In genomic region chr3:30632065-30632464, GRCh38 we compare ENCODE assay signal across 10 cellular contexts. TPM values are rescaled to one million over a fixed set of nuclear protein-coding genes. Genes with fewer than 3 reads are reported as not detected.
DNase-seq lines count a peak whose midpoint lies in the region; ATAC-seq and TF ChIP-seq lines count a peak whose summit lies in the region.
"Had no signal": no experiment of that assay in that cellular context is flagged by ENCODE, and none has a peak within 500 bp of the region (broad histone marks: within the 10 kb centered on the region; RNA-seq: fewer than 3 reads in every experiment).

No MANE protein-coding gene starts in this region.

- H3K27me3 Mint-ChIP-seq in activated naive CD4-positive, alpha-beta T cell treated with anti-CD3 and anti-CD28 coated beads, Interleukin-2, amount 50 U/mL, for 24 hours = no peaks in the 10 kb centered on the region
- H3K27me3 Mint-ChIP-seq in activated T-helper 1 cell treated with anti-CD3 and anti-CD28 coated beads, Interleukin-12 subunit alpha, Interleukin-12 subunit beta, Interleukin-2, Interleukin-4 antibody, amounts not matched to agents 30 ng/mL and 10 ng/mL and 1 ng/mL, durations not matched to agents 14 hours and 24 hours and 36 hours (ENCODE audit: insufficient read depth) = no peaks in the 10 kb centered on the region

- H3K4me1 ChIP-seq in upper lobe of left lung = peaks cover 84 to 92% (median 88%) of the 10 kb centered on the region in 4 donors

- peak overlapping the region; percentile 82 for H3K4me3 Mint-ChIP-seq in activated naive CD4-positive, alpha-beta T cell treated with anti-CD3 and anti-CD28 coated beads, Interleukin-2, amount 50 U/mL, for 24 hours
- peak overlapping the region; percentile 84 for H3K4me3 Mint-ChIP-seq in activated T-helper 1 cell treated with anti-CD3 and anti-CD28 coated beads, Interleukin-12 subunit alpha, Interleukin-12 subunit beta, Interleukin-2, Interleukin-4 antibody, amounts not matched to agents 30 ng/mL and 10 ng/mL and 1 ng/mL, durations not matched to agents 14 hours and 24 hours and 36 hours

- no peak overlapping the region for H3K4me3 ChIP-seq in upper lobe of left lung
- H3K4me3 ChIP-seq: coronary artery had no signal

- no peak for TF ChIP-seq POLR2A in upper lobe of left lung (IDR thresholded peaks at IDR 0.05)

- peaks cover 43% of the 10 kb centered on the region for H3K36me3 Mint-ChIP-seq in activated naive CD4-positive, alpha-beta T cell treated with anti-CD3 and anti-CD28 coated beads, Interleukin-2, amount 50 U/mL, for 24 hours
- H3K36me3 Mint-ChIP-seq in activated T-helper 1 cell treated with anti-CD3 and anti-CD28 coated beads, Interleukin-12 subunit alpha, Interleukin-12 subunit beta, Interleukin-2, Interleukin-4 antibody, amounts not matched to agents 30 ng/mL and 10 ng/mL and 1 ng/mL, durations not matched to agents 14 hours and 24 hours and 36 hours (ENCODE audit: low read depth) = peaks cover 48% of the 10 kb centered on the region

- H3K4me1 Mint-ChIP-seq in activated naive CD4-positive, alpha-beta T cell treated with anti-CD3 and anti-CD28 coated beads, Interleukin-2, amount 50 U/mL, for 24 hours = peaks cover 89% of the 10 kb centered on the region
- peaks cover 91% of the 10 kb centered on the region for H3K4me1 Mint-ChIP-seq in activated T-helper 1 cell treated with anti-CD3 and anti-CD28 coated beads, Interleukin-12 subunit alpha, Interleukin-12 subunit beta, Interleukin-2, Interleukin-4 antibody, amounts not matched to agents 30 ng/mL and 10 ng/mL and 1 ng/mL, durations not matched to agents 14 hours and 24 hours and 36 hours (ENCODE audit: low read depth)

- H3K27ac Mint-ChIP-seq in activated naive CD4-positive, alpha-beta T cell treated with anti-CD3 and anti-CD28 coated beads, Interleukin-2, amount 50 U/mL, for 24 hours = peak overlapping the region; percentile 99
- peak overlapping the region; percentile 98 for H3K27ac Mint-ChIP-seq in activated T-helper 1 cell treated with anti-CD3 and anti-CD28 coated beads, Interleukin-12 subunit alpha, Interleukin-12 subunit beta, Interleukin-2, Interleukin-4 antibody, amounts not matched to agents 30 ng/mL and 10 ng/mL and 1 ng/mL, durations not matched to agents 14 hours and 24 hours and 36 hours

- 64 to 74% methylated on average over 3 of the region's 3 CpGs for WGBS in upper lobe of left lung, 2 donors

- H3K36me3 ChIP-seq in upper lobe of left lung = peaks cover 0 to 16% (median 0%) of the 10 kb centered on the region in 4 donors

- DNase-seq in activated naive CD4-positive, alpha-beta T cell treated with Interleukin-2 at 50 U/mL for 16 hours = no peak
- no peak for DNase-seq in activated T-helper 1 cell treated with anti-CD3 and anti-CD28 coated beads, Interleukin-12 subunit alpha, Interleukin-12 subunit beta, Interleukin-2, Interleukin-4 antibody, amounts not matched to agents 30 ng/mL and 10 ng/mL and 1 ng/mL, durations not matched to agents 14 hours and 24 hours and 36 hours (ENCODE audit: low spot score)
- DNase-seq in left lobe of liver (ENCODE audit: low spot score) (no peak), upper lobe of left lung (no peak), DMS53 treated with DMSO at 0.1 percent for 48 hours (lab: John Stamatoyannopoulos, UW; ENCODE audit: unreplicated experiment) (no peak)
- no peak for DNase-seq in stimulated activated CD4-positive, alpha-beta T cell treated with anti-CD3 and anti-CD28 coated beads, Interleukin-4, amount 100 ng/mL, for 24 hours
- DNase-seq: NK-92 treated with Interleukin-12 subunit alpha and Interleukin-12 subunit beta, amount 100 ng/mL, for 24 hours had no signal

- ATAC-seq in left lobe of liver (peak; percentile 20), upper lobe of left lung (ENCODE audit: low FRiP score in 2 of 2) (no peak), HG03469 (IDR thresholded peaks at IDR 0.05; ENCODE audit: unreplicated experiment) (no peak)

- peak overlapping the region; percentile 54 to 81 (median 74) for H3K27ac ChIP-seq in upper lobe of left lung

- H3K9me3 ChIP-seq in upper lobe of left lung = no peaks in the 10 kb centered on the region

- no peak for TF ChIP-seq CTCF in upper lobe of left lung (IDR thresholded peaks at IDR 0.05)

- no peak for TF ChIP-seq EP300 in upper lobe of left lung (IDR thresholded peaks at IDR 0.05)

- no peaks in the 10 kb centered on the region for H3K27me3 ChIP-seq in upper lobe of left lung

- no peaks in the 10 kb centered on the region for H3K9me3 Mint-ChIP-seq in activated naive CD4-positive, alpha-beta T cell treated with anti-CD3 and anti-CD28 coated beads, Interleukin-2, amount 50 U/mL, for 24 hours
- H3K9me3 Mint-ChIP-seq in activated T-helper 1 cell treated with anti-CD3 and anti-CD28 coated beads, Interleukin-12 subunit alpha, Interleukin-12 subunit beta, Interleukin-2, Interleukin-4 antibody, amounts not matched to agents 30 ng/mL and 10 ng/mL and 1 ng/mL, durations not matched to agents 14 hours and 24 hours and 36 hours = no peaks in the 10 kb centered on the region

- intact Hi-C loops in activated T-helper 1 cell treated with anti-CD3 and anti-CD28 coated beads, Interleukin-12 subunit alpha, Interleukin-12 subunit beta, Interleukin-2, Interleukin-4 antibody, amounts not matched to agents 30 ng/mL and 10 ng/mL and 1 ng/mL, durations not matched to agents 14 hours and 24 hours and 36 hours (cut with micrococcal nuclease) = no loop called here

RNA-seq across cellular contexts. Expression of gene TGFBR2, which starts 25.7 kb away (rescaled TPM):
- total RNA-seq in activated T-helper 1 cell treated with anti-CD3 and anti-CD28 coated beads, Interleukin-12 subunit alpha, Interleukin-12 subunit beta, Interleukin-2, Interleukin-4 antibody, amounts not matched to agents 30 ng/mL and 10 ng/mL and 1 ng/mL, durations not matched to agents 14 hours and 24 hours and 36 hours = 58.2 and 59.6 TPM in 2 replicates
- 26.9 TPM for total RNA-seq in left lobe of liver
- 100 to 1,000 TPM in 5 of 6 donors, 10 to 100 TPM in 1; 82.8 to 385 (median 285) TPM for total RNA-seq in upper lobe of left lung
